In genomic region chr10:86399879-86400704, GRCh38 we compare ENCODE assay signal across 1 cellular context.
TF ChIP-seq lines count a peak whose summit lies in the region.

No MANE protein-coding gene starts in this region.

TF ChIP-seq in K562, 482 proteins besides CTCF, POLR2A, EP300 and RAD21 (continued from another document and continues in another):
- TF ChIP-seq ZNF717 (CRISPR knock-in tag; IDR thresholded peaks at IDR 0.05) (no peak), DPF2 (IDR thresholded peaks at IDR 0.05) (no peak), GABPB1 (CRISPR knock-in tag; IDR thresholded peaks at IDR 0.05) (peak; percentile 58; the same call in 1 of the 2 replicates), ZNF253 (CRISPR knock-in tag; conservative IDR thresholded peaks at IDR 0.05) (no peak), TAL1 (IDR thresholded peaks at IDR 0.05) (no peak), ZNF586 (CRISPR knock-in tag; conservative IDR thresholded peaks at IDR 0.05) (no peak), CSDE1 (IDR thresholded peaks at IDR 0.05) (no peak), ZNF140 (CRISPR knock-in tag; IDR thresholded peaks at IDR 0.05) (no peak), ZNF23 (CRISPR knock-in tag; IDR thresholded peaks at IDR 0.05) (no peak), RFX1 (IDR thresholded peaks at IDR 0.05) (no peak), SUPT5H (IDR thresholded peaks at IDR 0.05) (no peak), LARP7 (IDR thresholded peaks at IDR 0.05) (no peak), RERE (CRISPR knock-in tag; IDR thresholded peaks at IDR 0.05; ENCODE audit: borderline replicate concordance) (no peak), ZKSCAN8 (CRISPR knock-in tag; IDR thresholded peaks at IDR 0.05) (no peak), E2F4 (CRISPR knock-in tag; IDR thresholded peaks at IDR 0.05; ENCODE audit: low read depth) (no peak), NR2C2 (CRISPR knock-in tag; IDR thresholded peaks at IDR 0.05) (no peak), NR2C2 (tag; IDR thresholded peaks at IDR 0.05) (no peak), ELF1 (tag; IDR thresholded peaks at IDR 0.05) (peak; percentile 55; the same call in 1 of the 2 replicates), TAF15 (IDR thresholded peaks at IDR 0.05; ENCODE audit: low read depth, low read length) (no peak), ZBTB2 (IDR thresholded peaks at IDR 0.05) (no peak), ZNF395 (CRISPR knock-in tag; IDR thresholded peaks at IDR 0.05) (no peak), CHD1 (IDR thresholded peaks at IDR 0.05; ENCODE audit: low read length) (no peak), NR3C1 (CRISPR knock-in tag; IDR thresholded peaks at IDR 0.05) (no peak), SP1 (CRISPR knock-in tag; IDR thresholded peaks at IDR 0.05) (no peak), PRDM10 (IDR thresholded peaks at IDR 0.05; ENCODE audit: partially characterized antibody) (peak; percentile 11), MECOM (CRISPR knock-in tag; IDR thresholded peaks at IDR 0.05) (no peak), NR4A1 (CRISPR knock-in tag; IDR thresholded peaks at IDR 0.05) (no peak), NR4A1 (tag; IDR thresholded peaks at IDR 0.05) (no peak), PURB (CRISPR knock-in tag; IDR thresholded peaks at IDR 0.05; ENCODE audit: low read depth) (no peak), CHAMP1 (IDR thresholded peaks at IDR 0.05) (no peak), ZBTB7A (IDR thresholded peaks at IDR 0.05; ENCODE audit: borderline replicate concordance, control insufficient read depth, low read depth, low read length) (no peak), SNIP1 (IDR thresholded peaks at IDR 0.05; ENCODE audit: low read depth) (0 out of 2 replicates have a peak, but pooled peaks have one; percentile 22), NRF1 (conservative IDR thresholded peaks at IDR 0.05 in 1 of 2, IDR thresholded peaks at IDR 0.05 in 1 of 2) (peak; percentile 75 to 78), ZFP36 (IDR thresholded peaks at IDR 0.05; ENCODE audit: low read depth, low read length, partially characterized antibody) (no peak), BRF2 (IDR thresholded peaks at IDR 0.05; ENCODE audit: borderline replicate concordance, insufficient read depth, insufficient read length) (no peak), MTF1 (CRISPR knock-in tag; IDR thresholded peaks at IDR 0.05; ENCODE audit: borderline replicate concordance) (no peak), ZNF184 (CRISPR knock-in tag; IDR thresholded peaks at IDR 0.05) (no peak), PTRF (tag; IDR thresholded peaks at IDR 0.05) (no peak), DACH1 (IDR thresholded peaks at IDR 0.05; ENCODE audit: partially characterized antibody) (no peak), FOXA3 (CRISPR knock-in tag; conservative IDR thresholded peaks at IDR 0.05 in 1 of 2, IDR thresholded peaks at IDR 0.05 in 1 of 2) (no peak), ZNF57 (CRISPR knock-in tag; IDR thresholded peaks at IDR 0.05) (no peak), SRF (CRISPR knock-in tag; IDR thresholded peaks at IDR 0.05) (no peak), IRF9 (tag; IDR thresholded peaks at IDR 0.05) (no peak), BRCA1 (IDR thresholded peaks at IDR 0.05) (no peak), BRCA1 (CRISPR knock-in tag; IDR thresholded peaks at IDR 0.05) (no peak)
